ENCODE assay signal across 25 cellular contexts in genomic region chr18:21664069-21664468, GRCh38. TPM values are rescaled to one million over a fixed set of nuclear protein-coding genes. Genes with fewer than 3 reads are reported as not detected.
DNase-seq lines count a peak whose midpoint lies in the region; ATAC-seq lines count a peak whose summit lies in the region.
"Had no signal": no experiment of that assay in that cellular context is flagged by ENCODE, and none has a peak within 500 bp of the region (broad histone marks: within the 10 kb centered on the region; RNA-seq: fewer than 3 reads in every experiment).

No MANE protein-coding gene starts in this region.

- DNase-seq in CD4-positive, CD25-positive, alpha-beta regulatory T cell = no peak
- peak; percentile 35 for DNase-seq in kidney tubule cell (ENCODE audit: low spot score)
- peak; percentile 38 for DNase-seq in renal cortical epithelial cell (ENCODE audit: low read depth)
- no peak for DNase-seq in activated CD4-positive, alpha-beta memory T cell treated with anti-CD3 and anti-CD28 coated beads, Interleukin-2, amount 10 ng/mL, durations not matched to agents 7 days and 5 days
- DNase-seq in T-helper 2 cell treated with Interferon-gamma antibody and Interleukin-4, amounts not matched to agents 5 μg/mL and 100 μg/mL, for 36 hours (ENCODE audit: low spot score) = no peak
- no peak for DNase-seq in stimulated activated CD4-positive, alpha-beta T cell treated with anti-CD3 and anti-CD28 coated beads, Interleukin-4, amount 100 ng/mL, for 1 hour
- DNase-seq: ACHN; BE2C; GDM1; H9; MG63; NCI-H1105 treated with DMSO at 0.1 percent for 48 hours; NCI-H146; NCI-H2029; NCI-H446 treated with DMSO at 0.1 percent for 48 hours; NCI-H526; NCI-H82; NK-92 treated with Interleukin-12 subunit alpha and Interleukin-12 subunit beta, amount 100 ng/mL, for 24 hours; PC-9; SHP77 had no signal

- no peaks in the 10 kb centered on the region for H3K4me1 ChIP-seq in CD4-positive, CD25-positive, alpha-beta regulatory T cell (ENCODE audit: control insufficient read depth, insufficient read depth, low read length, poor library complexity, severe bottlenecking)
- H3K4me1 ChIP-seq in HUES6 (ENCODE audit: control insufficient read depth, insufficient read depth, low read length) = no peaks in the 10 kb centered on the region
- H3K4me1 ChIP-seq: BE2C had no signal

- POLR2A ChIA-PET in activated CD4-positive, alpha-beta memory T cell treated with anti-CD3 and anti-CD28 coated beads, Interleukin-2, amount 10 ng/mL, durations not matched to agents 7 days and 5 days (lab: Charles Lee) = interaction anchor here (1.2 kb wide), 1 partner anchor 16 kb away, joined by 5 read pairs; no protein-coding TSS in a partner anchor

- H3K9me3 Mint-ChIP-seq in CD4-positive, CD25-positive, alpha-beta regulatory T cell = no peaks in the 10 kb centered on the region
- no peaks in the 10 kb centered on the region for H3K9me3 Mint-ChIP-seq in activated CD4-positive, alpha-beta memory T cell treated with anti-CD3 and anti-CD28 coated beads, Interleukin-2, amount 10 ng/mL, durations not matched to agents 7 days and 5 days
- no peaks in the 10 kb centered on the region for H3K9me3 Mint-ChIP-seq in T-helper 2 cell treated with Interferon-gamma antibody and Interleukin-4, amounts not matched to agents 5 μg/mL and 100 μg/mL, for 36 hours
- H3K9me3 Mint-ChIP-seq: CD14-positive monocyte, GM23338, H9 had no signal

- no peak overlapping the region for H3K4me3 Mint-ChIP-seq in CD4-positive, CD25-positive, alpha-beta regulatory T cell
- H3K4me3 Mint-ChIP-seq in activated CD4-positive, alpha-beta memory T cell treated with anti-CD3 and anti-CD28 coated beads, Interleukin-2, amount 10 ng/mL, durations not matched to agents 7 days and 5 days = no peak overlapping the region
- no peak overlapping the region for H3K4me3 Mint-ChIP-seq in T-helper 2 cell treated with Interferon-gamma antibody and Interleukin-4, amounts not matched to agents 5 μg/mL and 100 μg/mL, for 36 hours
- H3K4me3 Mint-ChIP-seq: CD14-positive monocyte, GM23338, H9 had no signal

- ATAC-seq in CD4-positive, CD25-positive, alpha-beta regulatory T cell (ENCODE audit: low read depth in 2 of 2) = no peak
- ATAC-seq: GM12878, GM23338, K562 had no signal

- peaks cover 7% of the 10 kb centered on the region for H3K36me3 Mint-ChIP-seq in CD4-positive, CD25-positive, alpha-beta regulatory T cell
- H3K36me3 Mint-ChIP-seq in activated CD4-positive, alpha-beta memory T cell treated with anti-CD3 and anti-CD28 coated beads, Interleukin-2, amount 10 ng/mL, durations not matched to agents 7 days and 5 days (ENCODE audit: low read depth) = peaks cover 38% of the 10 kb centered on the region
- H3K36me3 Mint-ChIP-seq in T-helper 2 cell treated with Interferon-gamma antibody and Interleukin-4, amounts not matched to agents 5 μg/mL and 100 μg/mL, for 36 hours (ENCODE audit: low read depth) = peaks cover 13% of the 10 kb centered on the region

- H3K27ac Mint-ChIP-seq in CD4-positive, CD25-positive, alpha-beta regulatory T cell = peak overlapping the region; percentile 29 to 62 (median 54)
- no peak overlapping the region for H3K27ac Mint-ChIP-seq in activated CD4-positive, alpha-beta memory T cell treated with anti-CD3 and anti-CD28 coated beads, Interleukin-2, amount 10 ng/mL, durations not matched to agents 7 days and 5 days
- no peak overlapping the region for H3K27ac Mint-ChIP-seq in T-helper 2 cell treated with Interferon-gamma antibody and Interleukin-4, amounts not matched to agents 5 μg/mL and 100 μg/mL, for 36 hours

- H3K27me3 Mint-ChIP-seq in CD4-positive, CD25-positive, alpha-beta regulatory T cell = no peaks in the 10 kb centered on the region
- no peaks in the 10 kb centered on the region for H3K27me3 Mint-ChIP-seq in activated CD4-positive, alpha-beta memory T cell treated with anti-CD3 and anti-CD28 coated beads, Interleukin-2, amount 10 ng/mL, durations not matched to agents 7 days and 5 days
- H3K27me3 Mint-ChIP-seq in T-helper 2 cell treated with Interferon-gamma antibody and Interleukin-4, amounts not matched to agents 5 μg/mL and 100 μg/mL, for 36 hours (ENCODE audit: low read depth) = no peaks in the 10 kb centered on the region

- CTCF ChIA-PET in activated CD4-positive, alpha-beta memory T cell treated with anti-CD3 and anti-CD28 coated beads, Interleukin-2, amount 10 ng/mL, durations not matched to agents 7 days and 5 days (lab: Charles Lee) = interaction anchor here (0.6 to 1.2 kb wide), 2 partner anchors 51 to 85 kb away, joined by 4 to 6 read pairs; partner anchors contain the start of gene SNRPD1

- no peak overlapping the region for H3K4me3 ChIP-seq in CD4-positive, CD25-positive, alpha-beta regulatory T cell (ENCODE audit: low read depth, low read length)
- H3K4me3 ChIP-seq in HUES6 (ENCODE audit: low read depth, low read length) = no peak overlapping the region
- H3K4me3 ChIP-seq: GM12878, GM23338, K562, MG63, PC-9 had no signal

- H3K9me3 ChIP-seq in CD4-positive, CD25-positive, alpha-beta regulatory T cell (ENCODE audit: control insufficient read depth in 2 of 2, low read length in 2 of 2) = no peaks in the 10 kb centered on the region
- H3K9me3 ChIP-seq in HUES6 (ENCODE audit: control insufficient read depth, insufficient read depth, low read depth, low read length) = no peaks in the 10 kb centered on the region
- H3K9me3 ChIP-seq: BE2C, MG63 had no signal

- H3K9ac ChIP-seq in HUES6 (ENCODE audit: low read length) = no peak overlapping the region

- peaks cover under 1 to 10% (median 5%) of the 10 kb centered on the region in 4 donors for H3K4me1 Mint-ChIP-seq in CD4-positive, CD25-positive, alpha-beta regulatory T cell
- peaks cover 7% of the 10 kb centered on the region for H3K4me1 Mint-ChIP-seq in activated CD4-positive, alpha-beta memory T cell treated with anti-CD3 and anti-CD28 coated beads, Interleukin-2, amount 10 ng/mL, durations not matched to agents 7 days and 5 days
- no peaks in the 10 kb centered on the region for H3K4me1 Mint-ChIP-seq in T-helper 2 cell treated with Interferon-gamma antibody and Interleukin-4, amounts not matched to agents 5 μg/mL and 100 μg/mL, for 36 hours (ENCODE audit: low read depth)
- H3K4me1 Mint-ChIP-seq: CD14-positive monocyte had no signal

- H3K27me3 ChIP-seq in CD4-positive, CD25-positive, alpha-beta regulatory T cell (ENCODE audit: control insufficient read depth, insufficient read depth, low read length) = no peaks in the 10 kb centered on the region
- H3K27me3 ChIP-seq in HUES6 (ENCODE audit: control insufficient read depth, insufficient read depth, low read length) = no peaks in the 10 kb centered on the region
- H3K27me3 ChIP-seq: BE2C, MG63 had no signal

- H3K27ac ChIP-seq in CD4-positive, CD25-positive, alpha-beta regulatory T cell (ENCODE audit: insufficient read depth, low read length, poor library complexity, severe bottlenecking) = no peak overlapping the region
- 0 out of 2 replicates have a peak overlapping the region, but pooled peaks have one; percentile 19 for H3K27ac ChIP-seq in HUES6 (ENCODE audit: low read depth, low read length)
- H3K27ac ChIP-seq: PC-9 had no signal

- H3K36me3 ChIP-seq in CD4-positive, CD25-positive, alpha-beta regulatory T cell (ENCODE audit: control insufficient read depth, insufficient read depth, low read length) = peaks cover 26% of the 10 kb centered on the region
- peaks cover 6% of the 10 kb centered on the region; the same call in 1 of the 2 replicates for H3K36me3 ChIP-seq in HUES6 (ENCODE audit: control insufficient read depth, insufficient read depth, low read length)
- H3K36me3 ChIP-seq: BE2C, MG63 had no signal

RNA-seq across cellular contexts. Expression of gene ABHD3, which starts 40.5 kb away (rescaled TPM):
- 57.1 TPM for total RNA-seq in CD4-positive, CD25-positive, alpha-beta regulatory T cell
- polyA plus RNA-seq in CD4-positive, CD25-positive, alpha-beta regulatory T cell = 10 to 100 TPM; 37.7 to 48.7 (median 44.7) TPM
- 15.7 and 21.7 TPM in 2 replicates for total RNA-seq in renal cortical epithelial cell
- total RNA-seq in activated CD4-positive, alpha-beta memory T cell treated with anti-CD3 and anti-CD28 coated beads, Interleukin-2, amount 10 ng/mL, durations not matched to agents 7 days and 5 days = 10 to 100 TPM; 49.2 to 53.5 TPM

RNA-seq across cellular contexts. Expression of gene SNRPD1, which starts 52.0 kb away (rescaled TPM):
- 31.4 TPM for total RNA-seq in CD4-positive, CD25-positive, alpha-beta regulatory T cell
- 100 to 1,000 TPM in 1 of 4 donors, 10 to 100 TPM in 3; 87.7 to 109 (median 92.7) TPM for polyA plus RNA-seq in CD4-positive, CD25-positive, alpha-beta regulatory T cell
- total RNA-seq in renal cortical epithelial cell = 14.8 and 15.0 TPM in 2 replicates
- total RNA-seq in activated CD4-positive, alpha-beta memory T cell treated with anti-CD3 and anti-CD28 coated beads, Interleukin-2, amount 10 ng/mL, durations not matched to agents 7 days and 5 days = 10 to 100 TPM; 96.6 to 97.5 TPM

Comparison
In these comparisons a context has a peak if more than half of its experiments do, and no peak if none do; other contexts are left out.
1. DNase-seq: peak in kidney tubule cell (single experiment) and renal cortical epithelial cell (single experiment); none in CD4-positive, CD25-positive, alpha-beta regulatory T cell (0 of 3), activated CD4-positive, alpha-beta memory T cell treated with anti-CD3 and anti-CD28 coated beads, Interleukin-2, amount 10 ng/mL, durations not matched to agents 7 days and 5 days (single experiment), T-helper 2 cell treated with Interferon-gamma antibody and Interleukin-4, amounts not matched to agents 5 μg/mL and 100 μg/mL, for 36 hours (single experiment) and stimulated activated CD4-positive, alpha-beta T cell treated with anti-CD3 and anti-CD28 coated beads, Interleukin-4, amount 100 ng/mL, for 1 hour (single experiment).
2. H3K27ac Mint-ChIP-seq: peak in CD4-positive, CD25-positive, alpha-beta regulatory T cell (3 of 3); none in activated CD4-positive, alpha-beta memory T cell treated with anti-CD3 and anti-CD28 coated beads, Interleukin-2, amount 10 ng/mL, durations not matched to agents 7 days and 5 days (single experiment) and T-helper 2 cell treated with Interferon-gamma antibody and Interleukin-4, amounts not matched to agents 5 μg/mL and 100 μg/mL, for 36 hours (single experiment).